16 cellular contexts compared by ENCODE assay signal in the genomic region with DNA sequence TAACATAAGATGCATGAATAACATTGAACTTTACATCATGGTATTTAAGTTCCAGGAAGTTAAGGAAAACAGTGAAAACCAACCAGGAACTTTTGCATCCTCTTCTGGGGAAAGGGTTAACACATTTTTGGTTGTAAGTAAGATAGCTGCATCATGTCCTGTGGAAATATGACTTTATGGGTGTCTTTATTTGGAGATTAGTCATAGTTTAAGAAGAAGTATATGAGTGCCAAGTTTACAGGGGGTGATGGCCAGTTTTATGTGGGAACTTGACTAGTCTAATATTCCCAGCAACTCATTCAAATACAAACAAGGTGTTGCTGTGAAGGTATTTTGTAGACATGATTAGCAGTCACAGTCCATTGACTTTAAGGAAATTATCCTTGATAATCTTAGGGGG.
"Had no signal": no experiment of that assay in that cellular context is flagged by ENCODE, and none has a peak within 500 bp of the region (broad histone marks: within the 10 kb centered on the region; RNA-seq: fewer than 3 reads in every experiment).

No MANE protein-coding gene starts in this region.

- H3K4me1 Mint-ChIP-seq: activated naive CD4-positive, alpha-beta T cell treated with anti-CD3 and anti-CD28 coated beads, Interleukin-2, amount 10 ng/mL, durations not matched to agents 7 days and 5 days; stimulated activated memory B cell treated with anti-CD40 and anti-IgM and Interleukin-4, amounts not matched to agents 10 μg/mL and 1 μg/mL and 100 μg/mL, for 72 hours had no signal

- FAIRE-seq: islet of Langerhans had no signal

- H3K9me3 Mint-ChIP-seq: activated naive CD4-positive, alpha-beta T cell treated with anti-CD3 and anti-CD28 coated beads, Interleukin-2, amount 10 ng/mL, durations not matched to agents 7 days and 5 days had no signal

- H3K4me3 ChIP-seq: ascending aorta, colonic mucosa, esophagus squamous epithelium, gastrocnemius medialis, lung, neural progenitor cell, ovary, thyroid gland, vagina had no signal

- H3K36me3 ChIP-seq: ascending aorta, colonic mucosa, esophagus squamous epithelium, gastrocnemius medialis, neural progenitor cell, ovary, thyroid gland, vagina had no signal

- DNase-seq: activated CD4-positive, alpha-beta T cell treated with anti-CD3 and anti-CD28 coated beads for 1 hour; activated CD4-positive, alpha-beta T cell treated with anti-CD3 and anti-CD28 coated beads, Interleukin-2, amount 50 U/mL, for 4 hours; activated naive CD4-positive, alpha-beta T cell treated with anti-CD3 and anti-CD28 coated beads, Interleukin-2, amount 10 ng/mL, durations not matched to agents 7 days and 5 days; caudate nucleus; colonic mucosa; esophagus squamous epithelium; gastrocnemius medialis; ovary; thyroid gland had no signal

- H3K27me3 Mint-ChIP-seq: activated naive CD4-positive, alpha-beta T cell treated with anti-CD3 and anti-CD28 coated beads, Interleukin-2, amount 10 ng/mL, durations not matched to agents 7 days and 5 days; stimulated activated memory B cell treated with anti-CD40 and anti-IgM and Interleukin-4, amounts not matched to agents 10 μg/mL and 1 μg/mL and 100 μg/mL, for 72 hours had no signal

- H3K4me3 Mint-ChIP-seq: activated naive CD4-positive, alpha-beta T cell treated with anti-CD3 and anti-CD28 coated beads, Interleukin-2, amount 10 ng/mL, durations not matched to agents 7 days and 5 days; neural progenitor cell; stimulated activated memory B cell treated with anti-CD40 and anti-IgM and Interleukin-4, amounts not matched to agents 10 μg/mL and 1 μg/mL and 100 μg/mL, for 72 hours had no signal

- H3K27ac Mint-ChIP-seq: activated naive CD4-positive, alpha-beta T cell treated with anti-CD3 and anti-CD28 coated beads, Interleukin-2, amount 10 ng/mL, durations not matched to agents 7 days and 5 days; neural progenitor cell; stimulated activated memory B cell treated with anti-CD40 and anti-IgM and Interleukin-4, amounts not matched to agents 10 μg/mL and 1 μg/mL and 100 μg/mL, for 72 hours had no signal

- H3K27me3 ChIP-seq: ascending aorta, colonic mucosa, esophagus squamous epithelium, gastrocnemius medialis, neural progenitor cell, ovary, thyroid gland, vagina had no signal

- H3K4me1 ChIP-seq: ascending aorta, colonic mucosa, esophagus squamous epithelium, gastrocnemius medialis, vagina had no signal

- H3K36me3 Mint-ChIP-seq: activated naive CD4-positive, alpha-beta T cell treated with anti-CD3 and anti-CD28 coated beads, Interleukin-2, amount 10 ng/mL, durations not matched to agents 7 days and 5 days; stimulated activated memory B cell treated with anti-CD40 and anti-IgM and Interleukin-4, amounts not matched to agents 10 μg/mL and 1 μg/mL and 100 μg/mL, for 72 hours had no signal

- H3K9ac ChIP-seq: neural progenitor cell had no signal

- H3K27ac ChIP-seq: ascending aorta, colonic mucosa, esophagus squamous epithelium, gastrocnemius medialis, neural progenitor cell, ovary, thyroid gland, vagina, VCaP had no signal

- H3K4me2 ChIP-seq: neural progenitor cell had no signal

- ATAC-seq: gastrocnemius medialis; stimulated activated memory B cell treated with anti-CD40 and anti-IgM and Interleukin-4, amounts not matched to agents 10 μg/mL and 1 μg/mL and 100 μg/mL, for 72 hours had no signal

- H2AFZ ChIP-seq: neural progenitor cell had no signal

- H3K9me3 ChIP-seq: ascending aorta, colonic mucosa, gastrocnemius medialis, ovary, thyroid gland, vagina had no signal
